Comparison of ENCODE assay signal across 19 cellular contexts in the genomic region with DNA sequence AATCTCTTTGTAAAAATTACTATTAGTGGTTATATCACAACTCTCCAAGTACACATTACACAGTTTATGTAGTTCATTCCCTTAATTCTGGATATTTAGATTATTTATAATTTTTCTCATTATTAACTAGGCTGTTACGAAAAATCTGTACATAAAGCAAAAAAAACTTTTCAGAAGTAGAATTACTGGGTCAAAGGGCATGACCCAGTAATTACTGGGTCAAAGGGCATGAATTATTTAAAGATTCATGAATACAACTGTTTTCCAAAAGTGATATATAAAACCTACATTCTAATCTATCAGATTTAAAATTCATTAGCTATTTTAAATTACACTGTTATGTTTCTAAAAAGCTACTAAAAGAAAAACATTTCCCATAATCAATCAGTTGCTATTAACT.
"Had no signal": no experiment of that assay in that cellular context is flagged by ENCODE, and none has a peak within 500 bp of the region (broad histone marks: within the 10 kb centered on the region; RNA-seq: fewer than 3 reads in every experiment).

No MANE protein-coding gene starts in this region.

- H3K27me3 ChIP-seq: SJCRH30 had no signal

- H3K27ac ChIP-seq: RWPE1, SJCRH30 had no signal

- H3K4me1 ChIP-seq: SJCRH30 had no signal

- ATAC-seq: Panc1, PC-3, SK-N-SH treated with all-trans-retinoic acid at 6 μM for 48 hours had no signal

- DNase-seq: KBM-7, MV-4-11, NCI-H1048, NCI-H1417, NCI-H1436 treated with DMSO at 0.1 percent for 48 hours, NCI-H1694, NCI-H187 treated with DMSO at 0.1 percent for 48 hours, NCI-H2029 treated with DMSO at 0.1 percent for 48 hours, NCI-H2107, NCI-H2227 treated with DMSO at 0.1 percent for 48 hours, NCI-H526 treated with DMSO at 0.1 percent for 48 hours, NCI-H748 treated with DMSO at 0.1 percent for 48 hours, PC-3, SHP77 treated with DMSO at 0.1 percent for 48 hours, SJCRH30 had no signal

- H3K27me3 Mint-ChIP-seq: IgD-negative memory B cell had no signal

- H3K4me3 Mint-ChIP-seq: IgD-negative memory B cell had no signal

- H3K4me3 ChIP-seq: SJCRH30 had no signal

- H3K9me3 ChIP-seq: SJCRH30 had no signal

- H3K9me3 Mint-ChIP-seq: IgD-negative memory B cell had no signal

- H3K27ac Mint-ChIP-seq: IgD-negative memory B cell had no signal
